Comparison of ENCODE assay signal across 7 cellular contexts in the genomic region with DNA sequence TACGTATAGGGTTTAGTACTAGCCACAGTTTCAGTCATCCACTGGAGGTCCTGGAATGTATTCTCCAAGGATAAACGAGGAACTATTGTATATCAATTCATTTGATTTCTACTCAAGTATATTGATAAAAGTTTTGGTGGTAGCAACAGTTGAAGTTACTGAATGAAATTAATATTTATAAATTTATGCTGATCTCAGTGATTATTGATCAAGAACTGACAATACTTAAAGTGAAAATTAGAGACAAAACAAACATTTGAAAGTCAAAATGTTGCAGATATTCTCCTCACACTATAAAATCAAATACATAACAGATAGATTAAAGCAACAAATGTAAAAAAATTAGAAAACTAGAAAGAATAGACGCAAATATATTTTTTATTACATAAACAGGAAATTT.
"Had no signal": no experiment of that assay in that cellular context is flagged by ENCODE, and none has a peak within 500 bp of the region (broad histone marks: within the 10 kb centered on the region; RNA-seq: fewer than 3 reads in every experiment).

No MANE protein-coding gene starts in this region.

- DNase-seq: H9, HCEC 1CT, KBM-7 had no signal

- ATAC-seq: GM23338 had no signal

- FAIRE-seq: H1, H54, HTR-8/SVneo had no signal

- H3K4me2 ChIP-seq: GM23338 had no signal

- H2AFZ ChIP-seq: GM23338 had no signal

- H3K9me3 Mint-ChIP-seq: GM23338, H9 had no signal

- H3K4me3 ChIP-seq: GM23338 had no signal

- H3K4me3 Mint-ChIP-seq: GM23338, H9 had no signal

- H3K27ac Mint-ChIP-seq: GM23338, H9 had no signal
